ENCODE assay signal across 3 cellular contexts in the genomic region with DNA sequence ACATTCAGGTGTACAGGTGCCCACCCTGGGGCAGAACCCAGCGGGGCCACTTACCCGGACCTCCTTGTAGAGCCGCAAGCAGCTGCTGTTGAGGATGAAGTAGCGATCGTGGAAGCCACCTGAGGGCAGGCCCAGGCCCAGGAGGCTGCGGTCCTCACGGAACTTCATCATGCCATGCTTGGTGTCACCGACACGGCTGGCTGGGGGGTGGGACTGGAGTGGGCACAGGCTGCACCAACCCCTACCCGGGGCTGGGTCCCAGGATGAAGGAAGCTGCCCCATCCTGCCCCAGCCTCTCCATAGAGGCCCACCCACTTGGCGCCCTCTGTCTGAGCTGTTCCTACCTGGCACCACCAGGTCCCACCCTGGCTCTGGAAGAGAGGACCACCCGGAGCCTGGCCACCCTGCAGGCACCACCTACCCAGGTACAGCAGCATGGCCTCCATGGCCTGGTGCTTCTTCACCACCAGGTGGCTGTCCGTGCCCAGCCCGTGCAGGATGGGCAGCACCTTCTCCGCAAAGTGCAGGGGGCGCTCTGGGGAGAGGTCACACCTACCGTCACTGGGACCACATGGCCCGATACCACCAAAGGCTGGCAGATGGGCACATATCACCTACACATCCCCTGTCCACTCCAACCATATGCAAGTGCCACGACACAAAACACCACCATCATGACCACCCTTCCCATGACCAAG.
TF ChIP-seq lines count a peak whose summit lies in the region.

No MANE protein-coding gene starts in this region.

TF ChIP-seq in SK-N-SH, 30 proteins besides CTCF, POLR2A, EP300 and RAD21:
- TF ChIP-seq, protein P1, sequence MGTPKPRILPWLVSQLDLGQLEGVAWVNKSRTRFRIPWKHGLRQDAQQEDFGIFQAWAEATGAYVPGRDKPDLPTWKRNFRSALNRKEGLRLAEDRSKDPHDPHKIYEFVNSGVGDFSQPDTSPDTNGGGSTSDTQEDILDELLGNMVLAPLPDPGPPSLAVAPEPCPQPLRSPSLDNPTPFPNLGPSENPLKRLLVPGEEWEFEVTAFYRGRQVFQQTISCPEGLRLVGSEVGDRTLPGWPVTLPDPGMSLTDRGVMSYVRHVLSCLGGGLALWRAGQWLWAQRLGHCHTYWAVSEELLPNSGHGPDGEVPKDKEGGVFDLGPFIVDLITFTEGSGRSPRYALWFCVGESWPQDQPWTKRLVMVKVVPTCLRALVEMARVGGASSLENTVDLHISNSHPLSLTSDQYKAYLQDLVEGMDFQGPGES (IDR thresholded peaks at IDR 0.05; ENCODE audit: low read depth, low read length): no peak
- TF ChIP-seq SMC3 (IDR thresholded peaks at IDR 0.05; ENCODE audit: low read depth, low read length) (0 out of 2 replicates have a peak, but pooled peaks have one; percentile 3), CHD2 (IDR thresholded peaks at IDR 0.05; ENCODE audit: low read length, partially characterized antibody) (no peak)

TF ChIP-seq in SK-N-SH treated with all-trans-retinoic acid at 6 μM for 48 hours, 23 proteins besides CTCF, POLR2A, EP300 and RAD21:
- TF ChIP-seq PPARA (CRISPR knock-in tag; IDR thresholded peaks at IDR 0.05; ENCODE audit: borderline replicate concordance): no peak
- no peak for TF ChIP-seq BACH2 (CRISPR knock-in tag; IDR thresholded peaks at IDR 0.05; ENCODE audit: borderline replicate concordance)
- TF ChIP-seq ISL1 (CRISPR knock-in tag; IDR thresholded peaks at IDR 0.05): no peak
- TF ChIP-seq ZFP30 (CRISPR knock-in tag; IDR thresholded peaks at IDR 0.05): no peak
- TF ChIP-seq ESRRG (CRISPR knock-in tag; IDR thresholded peaks at IDR 0.05): no peak
- no peak for TF ChIP-seq ARNTL (CRISPR knock-in tag; IDR thresholded peaks at IDR 0.05; ENCODE audit: borderline replicate concordance, low read depth)
- TF ChIP-seq RARB (CRISPR knock-in tag; IDR thresholded peaks at IDR 0.05): no peak
- TF ChIP-seq ZFP3 (CRISPR knock-in tag; IDR thresholded peaks at IDR 0.05): no peak
- no peak for TF ChIP-seq ZC3H10 (CRISPR knock-in tag; IDR thresholded peaks at IDR 0.05)
- no peak for TF ChIP-seq TOX (CRISPR knock-in tag; IDR thresholded peaks at IDR 0.05; ENCODE audit: borderline replicate concordance)
- no peak for TF ChIP-seq TCF4 (CRISPR knock-in tag; IDR thresholded peaks at IDR 0.05; ENCODE audit: borderline replicate concordance)
TF ChIP-seq in SK-N-SH treated with all-trans-retinoic acid at 6 μM for 48 hours: peak in this region for 0.

TF ChIP-seq in H1, 55 proteins besides CTCF, POLR2A, EP300 and RAD21:
- TF ChIP-seq JUN (IDR thresholded peaks at IDR 0.05; ENCODE audit: low read depth, low read length): no peak
- no peak for TF ChIP-seq FOSL1 (IDR thresholded peaks at IDR 0.05; ENCODE audit: insufficient read depth, low read depth, low read length)
- no peak for TF ChIP-seq SIRT6 (IDR thresholded peaks at IDR 0.05; ENCODE audit: low read length)
- TF ChIP-seq, protein P2, sequence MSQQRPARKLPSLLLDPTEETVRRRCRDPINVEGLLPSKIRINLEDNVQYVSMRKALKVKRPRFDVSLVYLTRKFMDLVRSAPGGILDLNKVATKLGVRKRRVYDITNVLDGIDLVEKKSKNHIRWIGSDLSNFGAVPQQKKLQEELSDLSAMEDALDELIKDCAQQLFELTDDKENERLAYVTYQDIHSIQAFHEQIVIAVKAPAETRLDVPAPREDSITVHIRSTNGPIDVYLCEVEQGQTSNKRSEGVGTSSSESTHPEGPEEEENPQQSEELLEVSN (IDR thresholded peaks at IDR 0.05): peak; percentile 54
- no peak for TF ChIP-seq MAFK (IDR thresholded peaks at IDR 0.05; ENCODE audit: low read depth, low read length)
- no peak for TF ChIP-seq SP4 (IDR thresholded peaks at IDR 0.05; ENCODE audit: low read length)
- TF ChIP-seq GABPA (IDR thresholded peaks at IDR 0.05; ENCODE audit: borderline replicate concordance, insufficient read depth, low read length): no peak
- no peak for TF ChIP-seq CBX8 (IDR thresholded peaks at IDR 0.05; ENCODE audit: borderline replicate concordance, low read depth, low read length)
- no peak for TF ChIP-seq ASH2L (IDR thresholded peaks at IDR 0.05; ENCODE audit: low read length)
- TF ChIP-seq CTBP2 (IDR thresholded peaks at IDR 0.05; ENCODE audit: borderline replicate concordance, insufficient read depth, insufficient read length, low read length): no peak
- TF ChIP-seq, protein P3, sequence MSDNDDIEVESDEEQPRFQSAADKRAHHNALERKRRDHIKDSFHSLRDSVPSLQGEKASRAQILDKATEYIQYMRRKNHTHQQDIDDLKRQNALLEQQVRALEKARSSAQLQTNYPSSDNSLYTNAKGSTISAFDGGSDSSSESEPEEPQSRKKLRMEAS (IDR thresholded peaks at IDR 0.05): peak; percentile 77
- no peak for TF ChIP-seq RNF2 (IDR thresholded peaks at IDR 0.05; ENCODE audit: borderline replicate concordance, low read depth, low read length, missing control alignments, poor library complexity, severe bottlenecking)
- no peak for TF ChIP-seq SRF (IDR thresholded peaks at IDR 0.05; ENCODE audit: low read depth, low read length)
- no peak for TF ChIP-seq EGR1 (IDR thresholded peaks at IDR 0.05; ENCODE audit: borderline replicate concordance, low read depth, low read length)
- TF ChIP-seq NANOG (IDR thresholded peaks at IDR 0.05; ENCODE audit: insufficient read depth, low read depth, low read length, poor library complexity, severe bottlenecking): no peak
- no peak for TF ChIP-seq SP1 (IDR thresholded peaks at IDR 0.05; ENCODE audit: low read depth, low read length)
- TF ChIP-seq, protein P4, sequence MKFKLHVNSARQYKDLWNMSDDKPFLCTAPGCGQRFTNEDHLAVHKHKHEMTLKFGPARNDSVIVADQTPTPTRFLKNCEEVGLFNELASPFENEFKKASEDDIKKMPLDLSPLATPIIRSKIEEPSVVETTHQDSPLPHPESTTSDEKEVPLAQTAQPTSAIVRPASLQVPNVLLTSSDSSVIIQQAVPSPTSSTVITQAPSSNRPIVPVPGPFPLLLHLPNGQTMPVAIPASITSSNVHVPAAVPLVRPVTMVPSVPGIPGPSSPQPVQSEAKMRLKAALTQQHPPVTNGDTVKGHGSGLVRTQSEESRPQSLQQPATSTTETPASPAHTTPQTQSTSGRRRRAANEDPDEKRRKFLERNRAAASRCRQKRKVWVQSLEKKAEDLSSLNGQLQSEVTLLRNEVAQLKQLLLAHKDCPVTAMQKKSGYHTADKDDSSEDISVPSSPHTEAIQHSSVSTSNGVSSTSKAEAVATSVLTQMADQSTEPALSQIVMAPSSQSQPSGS (IDR thresholded peaks at IDR 0.05; ENCODE audit: low read length): no peak
- no peak for TF ChIP-seq RXRA (IDR thresholded peaks at IDR 0.05; ENCODE audit: insufficient read depth, low read depth, low read length)
- TF ChIP-seq SP2 (IDR thresholded peaks at IDR 0.05; ENCODE audit: low read length): no peak
- no peak for TF ChIP-seq TEAD4 (IDR thresholded peaks at IDR 0.05; ENCODE audit: low read depth, low read length)
- no peak for TF ChIP-seq TAF7 (optimal IDR thresholded peaks at IDR 0.05; ENCODE audit: borderline replicate concordance, low read depth, low read length)
- no peak for TF ChIP-seq HDAC2 (IDR thresholded peaks at IDR 0.05; ENCODE audit: borderline replicate concordance in 1 of 2, low read depth in 2 of 2, low read length in 2 of 2)
- 0 out of 2 replicates have a peak, but pooled peaks have one; percentile 20 for TF ChIP-seq YY1 (IDR thresholded peaks at IDR 0.05; ENCODE audit: low read depth, low read length)
- TF ChIP-seq PHF8 (conservative IDR thresholded peaks at IDR 0.05; ENCODE audit: low read depth, low read length): no peak
- no peak for TF ChIP-seq TBP (IDR thresholded peaks at IDR 0.05; ENCODE audit: low read depth, low read length)
- no peak for TF ChIP-seq HDAC6 (IDR thresholded peaks at IDR 0.05; ENCODE audit: low read depth, low read length)
